Comparison of ENCODE assay signal across 8 cellular contexts in genomic region chr9:36008774-36009300, GRCh38. TPM values are rescaled to one million over a fixed set of nuclear protein-coding genes. Genes with fewer than 3 reads are reported as not detected.
DNase-seq lines count a peak whose midpoint lies in the region; ATAC-seq and TF ChIP-seq lines count a peak whose summit lies in the region.

No MANE protein-coding gene starts in this region.

- no peak overlapping the region for H3K27ac ChIP-seq in colonic mucosa

- H3K4me3 ChIP-seq in colonic mucosa (no peak overlapping the region), lower leg skin (ENCODE audit: low read depth, poor library complexity, severe bottlenecking) (no peak overlapping the region)

- no peaks in the 10 kb centered on the region for H3K27me3 ChIP-seq in colonic mucosa

- intact Hi-C loops in colonic mucosa (cut with DNase I) (loop anchor here (5.0 kb wide), 1 partner anchor 42 kb away; no protein-coding TSS in a partner anchor), lower leg skin (cut with DNase I; ENCODE audit: low total_unique reads) (loop anchor here (5.0 kb wide), 1 partner anchor 158 kb away; the partner anchor contains the start of gene CCIN)

- peak; percentile 29 for DNase-seq in DMS153 treated with DMSO at 0.1 percent for 48 hours (lab: John Stamatoyannopoulos, UW; ENCODE audit: unreplicated experiment)
- peak; percentile 70 to 86 for DNase-seq in NCI-H446 (lab: John Stamatoyannopoulos, UW)
- peak; percentile 79 for DNase-seq in activated CD4-positive, alpha-beta T cell treated with anti-CD3 and anti-CD28 coated beads for 48 hours
- DNase-seq in colonic mucosa = peak; percentile 78
- DNase-seq in lower leg skin (ENCODE audit: low spot score in 2 of 2) = peak; percentile 51 to 90
- peak; percentile 17 for DNase-seq in stimulated activated CD8-positive, alpha-beta memory T cell treated with anti-CD3 and anti-CD28 coated beads, Interleukin-15, amount 100 ng/mL, for 24 hours (ENCODE audit: low read depth)

- no peaks in the 10 kb centered on the region for H3K36me3 ChIP-seq in colonic mucosa

- ATAC-seq in HG02884 (IDR thresholded peaks at IDR 0.05; ENCODE audit: unreplicated experiment) = peak; percentile 60
- ATAC-seq in GM18502 (IDR thresholded peaks at IDR 0.05; ENCODE audit: poor library complexity, unreplicated experiment) = no peak

- WGBS in lower leg skin, 2 donors = 10 to 11% methylated on average over 11 of the region's 11 CpGs

- no peak for TF ChIP-seq POLR2A in lower leg skin (IDR thresholded peaks at IDR 0.05)

- peaks cover 14% of the 10 kb centered on the region for H3K4me1 ChIP-seq in colonic mucosa

- no peaks in the 10 kb centered on the region for H3K9me3 ChIP-seq in colonic mucosa

- TF ChIP-seq CTCF in colonic mucosa (IDR thresholded peaks at IDR 0.05) (peak; percentile 98), lower leg skin (IDR thresholded peaks at IDR 0.05) (peak in 2 of 3 donors; percentile 34 to 93)

- H3K9ac ChIP-seq in colonic mucosa (ENCODE audit: low read depth in 2 of 2, low read length in 2 of 2) = no peak overlapping the region

RNA-seq across cellular contexts. Expression of gene RECK, which starts 27.9 kb away (rescaled TPM):
- total RNA-seq in colonic mucosa (1 to 10 TPM; 1.6 to 4.5 TPM), lower leg skin (1 to 10 TPM; 2.1 to 9.7 (median 3.7) TPM)

RNA-seq across cellular contexts. Expression of gene OR2S2, which starts 50.9 kb away (rescaled TPM):
- not detected for total RNA-seq in colonic mucosa
- total RNA-seq in lower leg skin = not detected

Comparison
In these comparisons a context has a peak if more than half of its experiments do, and no peak if none do; other contexts are left out.
1. DNase-seq: peak in every context shown above with its lines; median percentile 79 in activated CD4-positive, alpha-beta T cell treated with anti-CD3 and anti-CD28 coated beads for 48 hours; 78 in NCI-H446; 78 in colonic mucosa; 70 in lower leg skin; 29 in DMS153 treated with DMSO at 0.1 percent for 48 hours; 17 in stimulated activated CD8-positive, alpha-beta memory T cell treated with anti-CD3 and anti-CD28 coated beads, Interleukin-15, amount 100 ng/mL, for 24 hours.